ENCODE assay signal across 14 cellular contexts in the genomic region with DNA sequence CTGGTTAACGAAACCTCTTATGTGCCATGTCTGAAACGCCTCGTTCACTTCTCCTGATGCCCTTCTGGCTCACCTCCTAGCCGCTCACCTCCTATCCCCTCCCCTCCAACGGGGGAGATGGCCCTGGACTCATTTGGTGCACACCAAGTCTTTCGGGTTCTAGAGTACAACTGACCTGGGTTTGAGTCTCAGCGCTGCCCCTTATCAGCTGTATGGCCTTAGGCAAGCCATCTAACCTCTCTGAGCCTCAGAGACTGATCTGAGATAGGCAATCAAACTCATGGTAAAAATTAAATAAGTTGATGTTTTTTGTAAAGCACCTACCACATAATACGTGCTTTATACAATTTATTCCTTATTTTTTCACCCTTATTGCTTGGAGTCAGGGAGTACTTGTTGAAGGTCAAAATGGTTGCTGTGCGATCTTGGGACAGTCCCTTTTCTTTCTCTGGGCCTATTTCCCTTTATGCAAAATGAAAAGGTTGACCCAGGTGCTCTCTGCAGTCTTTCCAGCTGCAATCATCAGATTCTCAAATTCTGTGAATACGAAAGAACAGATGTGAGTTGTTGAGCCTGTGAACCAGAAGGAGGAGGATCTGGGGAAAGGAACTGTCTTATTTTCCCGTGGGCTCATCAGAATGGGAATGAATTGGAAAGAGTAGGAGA. TPM values are rescaled to one million over a fixed set of nuclear protein-coding genes. Genes with fewer than 3 reads are reported as not detected.
A peak's percentile ranks its signal among the peaks of the same experiment; 100 is the strongest.
DNase-seq lines count a peak whose midpoint lies in the region; ATAC-seq and TF ChIP-seq lines count a peak whose summit lies in the region.
"Had no signal": no experiment of that assay in that cellular context is flagged by ENCODE, and none has a peak within 500 bp of the region (broad histone marks: within the 10 kb centered on the region; RNA-seq: fewer than 3 reads in every experiment).

No MANE protein-coding gene starts in this region.

- H3K9me3 ChIP-seq in BLaER1: peaks cover 8% of the 10 kb centered on the region; the same call in 1 of the 2 replicates
- H3K9me3 ChIP-seq in HUES64 (ENCODE audit: insufficient read depth, low read depth, low read length): peaks cover 18% of the 10 kb centered on the region; the same call in 1 of the 2 replicates
- H3K9me3 ChIP-seq: SJCRH30 had no signal

- intact Hi-C loops in dorsolateral prefrontal cortex (cut with DNase I) (loop anchor here (5.0 to 10.0 kb wide), 4 partner anchors 46 to 224 kb away; no protein-coding TSS in a partner anchor), MCF 10A (cut with micrococcal nuclease) (no loop called here)

- H3K4me1 ChIP-seq in BLaER1: peaks cover 46% of the 10 kb centered on the region
- H3K4me1 ChIP-seq in HUES64 (ENCODE audit: insufficient read depth, low read length): peaks cover 10% of the 10 kb centered on the region; the same call in 1 of the 2 replicates
- H3K4me1 ChIP-seq: SJCRH30 had no signal

- H3K36me3 ChIP-seq in BLaER1 (no peaks in the 10 kb centered on the region), HUES64 (ENCODE audit: insufficient read depth, low read length) (no peaks in the 10 kb centered on the region)
- H3K36me3 ChIP-seq: SJCRH30 had no signal

- peaks cover 8% of the 10 kb centered on the region for H3K36me3 Mint-ChIP-seq in neural crest cell (ENCODE audit: low read depth)
- no peaks in the 10 kb centered on the region for H3K36me3 Mint-ChIP-seq in natural killer cell treated with Interleukin-12 subunit alpha and Interleukin-12 subunit beta and Interleukin-15 and Interleukin-18, amount 100 ng/mL, for 72 hours
- H3K36me3 Mint-ChIP-seq in MCF 10A (ENCODE audit: insufficient read depth, unreplicated experiment): no peaks in the 10 kb centered on the region
- H3K36me3 Mint-ChIP-seq: IgD-negative memory B cell had no signal

- no TSS peak for BruUV-seq in MCF 10A (replicated peaks; lab: Mats Ljungman, UMichigan)

- H3K4me3 ChIP-seq in BLaER1 (no peak overlapping the region), HUES64 (ENCODE audit: low read length) (no peak overlapping the region), dorsolateral prefrontal cortex (no peak overlapping the region)
- H3K4me3 ChIP-seq: SJCRH30 had no signal

- H3K27me3 ChIP-seq in BLaER1 (no peaks in the 10 kb centered on the region), HUES64 (ENCODE audit: insufficient read depth, low read length) (no peaks in the 10 kb centered on the region), dorsolateral prefrontal cortex (no peaks in the 10 kb centered on the region)

- H3K9me3 Mint-ChIP-seq in neural crest cell (peaks cover 6% of the 10 kb centered on the region), MCF 10A (ENCODE audit: unreplicated experiment) (peaks cover 8% of the 10 kb centered on the region)
- H3K9me3 Mint-ChIP-seq in natural killer cell treated with Interleukin-12 subunit alpha and Interleukin-12 subunit beta and Interleukin-15 and Interleukin-18, amount 100 ng/mL, for 72 hours: no peaks in the 10 kb centered on the region
- H3K9me3 Mint-ChIP-seq: IgD-negative memory B cell had no signal

- no peak overlapping the region for H3K9ac ChIP-seq in BLaER1
- H3K9ac ChIP-seq in HUES64 (ENCODE audit: low read depth, low read length): no peak overlapping the region

- H3K27ac Mint-ChIP-seq in neural crest cell (ENCODE audit: unreplicated experiment): peak overlapping the region; percentile 10
- H3K27ac Mint-ChIP-seq in natural killer cell treated with Interleukin-12 subunit alpha and Interleukin-12 subunit beta and Interleukin-15 and Interleukin-18, amount 100 ng/mL, for 72 hours: no peak overlapping the region
- H3K27ac Mint-ChIP-seq in MCF 10A (ENCODE audit: low read depth, unreplicated experiment): no peak overlapping the region

- H3K4me2 ChIP-seq in BLaER1: peak overlapping the region; percentile 65

- CTCF ChIA-PET in MCF 10A (lab: Yijun Ruan, JAX): interaction anchor here (0.6 to 3.1 kb wide), 19 partner anchors 13 to 286 kb away, joined by 3 to 45 read pairs (median 4); partner anchors contain the start of gene PLEKHA1

- DNase-seq in dorsolateral prefrontal cortex: no peak
- no peak for DNase-seq in neural crest cell (ENCODE audit: low read depth, low spot score)
- no peak for DNase-seq in natural killer cell treated with Interleukin-12 subunit alpha and Interleukin-12 subunit beta and Interleukin-15 and Interleukin-18, amount 100 ng/mL, for 72 hours (ENCODE audit: low spot score)
- no peak for DNase-seq in T1000 (lab: John Stamatoyannopoulos, UW)
- DNase-seq in MCF 10A (ENCODE audit: unreplicated experiment): no peak
- DNase-seq: GOT3; NCI-H187 treated with DMSO at 0.1 percent for 48 hours; NCI-H2171; NK-92 treated with Interleukin-12 subunit alpha and Interleukin-12 subunit beta, amount 100 ng/mL, for 24 hours had no signal

- H3K4me3 Mint-ChIP-seq in neural crest cell: no peak overlapping the region
- H3K4me3 Mint-ChIP-seq in natural killer cell treated with Interleukin-12 subunit alpha and Interleukin-12 subunit beta and Interleukin-15 and Interleukin-18, amount 100 ng/mL, for 72 hours: no peak overlapping the region
- no peak overlapping the region for H3K4me3 Mint-ChIP-seq in MCF 10A (ENCODE audit: unreplicated experiment)
- H3K4me3 Mint-ChIP-seq: IgD-negative memory B cell had no signal

- H3K27ac ChIP-seq in BLaER1: no peak overlapping the region
- peak overlapping the region; percentile 11; the same call in 1 of the 2 replicates for H3K27ac ChIP-seq in HUES64 (ENCODE audit: low read depth, low read length)
- H3K27ac ChIP-seq in dorsolateral prefrontal cortex: peak overlapping the region in 53 of 59 donors; percentile 25 to 98 (median 78)
- H3K27ac ChIP-seq: SJCRH30 had no signal

- 92% methylated on average over 10 of the region's 11 CpGs for WGBS in HUES64

- POLR2A ChIA-PET in MCF 10A (lab: Yijun Ruan, JAX): interaction anchor here (0.9 to 2.6 kb wide), 7 partner anchors 17 to 222 kb away, joined by 3 to 12 read pairs (median 4); partner anchors contain the start of gene PLEKHA1

- ATAC-seq in natural killer cell treated with Interleukin-12 subunit alpha and Interleukin-12 subunit beta and Interleukin-15 and Interleukin-18, amount 100 ng/mL, for 72 hours: no peak
- no peak for ATAC-seq in HG02642 (IDR thresholded peaks at IDR 0.05; ENCODE audit: poor library complexity, unreplicated experiment)

- H3K4me1 Mint-ChIP-seq in neural crest cell (peaks cover 16% of the 10 kb centered on the region), MCF 10A (ENCODE audit: insufficient read depth, unreplicated experiment) (peaks cover 12% of the 10 kb centered on the region)
- H3K4me1 Mint-ChIP-seq in natural killer cell treated with Interleukin-12 subunit alpha and Interleukin-12 subunit beta and Interleukin-15 and Interleukin-18, amount 100 ng/mL, for 72 hours (ENCODE audit: low read depth in 2 of 2): peaks cover 0 to 2% of the 10 kb centered on the region in 2 donors

- TF ChIP-seq CTCF in dorsolateral prefrontal cortex (IDR thresholded peaks at IDR 0.05 in 54 of 56, conservative IDR thresholded peaks at IDR 0.05 in 2 of 56; ENCODE audit: low read depth in 1 of 56, partially characterized antibody in 56 of 56) (no peak), neural crest cell (conservative IDR thresholded peaks at IDR 0.05) (no peak), MCF 10A (IDR thresholded peaks at IDR 0.05; ENCODE audit: unreplicated experiment) (no peak)

- H4K20me1 ChIP-seq in BLaER1: no peaks in the 10 kb centered on the region

- H3K27me3 Mint-ChIP-seq in neural crest cell (ENCODE audit: low read depth) (no peaks in the 10 kb centered on the region), MCF 10A (ENCODE audit: insufficient read depth, unreplicated experiment) (no peaks in the 10 kb centered on the region)
- peaks cover 0 to 2% of the 10 kb centered on the region in 2 donors for H3K27me3 Mint-ChIP-seq in natural killer cell treated with Interleukin-12 subunit alpha and Interleukin-12 subunit beta and Interleukin-15 and Interleukin-18, amount 100 ng/mL, for 72 hours

RNA-seq across cellular contexts. Expression of gene PLEKHA1, which starts 31.2 kb away (rescaled TPM):
- polyA plus RNA-seq in HUES64 (2013, experiment 1 of 2): 18.5 TPM
- 19.3 TPM for polyA plus RNA-seq in HUES64 (2013, experiment 2 of 2)
- total RNA-seq in dorsolateral prefrontal cortex: 100 to 1,000 TPM in 89 of 120 experiments, 10 to 100 TPM in 31; 60.2 to 156 (median 112) TPM
- total RNA-seq in neural crest cell: 20.6 and 21.7 TPM in 2 replicates
- 1 to 10 TPM; 4.4 to 7.9 TPM for total RNA-seq in natural killer cell treated with Interleukin-12 subunit alpha and Interleukin-12 subunit beta and Interleukin-15 and Interleukin-18, amount 100 ng/mL, for 72 hours
- 55.8 and 56.7 TPM in 2 replicates for total RNA-seq in MCF 10A (2022)
